30 cellular contexts compared by ENCODE assay signal in the genomic region with DNA sequence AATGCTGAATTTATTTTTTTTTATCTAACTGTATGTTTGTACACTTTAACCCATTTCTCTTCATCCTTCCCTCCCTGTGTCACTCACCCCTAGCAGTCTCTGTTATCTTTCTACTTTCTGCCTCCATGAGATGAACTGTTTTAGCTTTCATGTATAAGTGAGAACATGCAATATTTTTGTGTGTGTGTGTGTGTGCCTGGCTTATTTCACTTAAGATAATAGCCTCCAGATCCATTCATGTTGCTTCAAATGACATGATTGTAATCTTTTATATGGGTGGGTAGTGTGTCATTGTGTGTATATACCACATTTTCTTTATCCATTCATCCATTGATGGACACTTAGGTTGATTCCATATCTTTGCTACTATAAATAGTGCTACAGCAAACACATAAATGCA.
"Had no signal": no experiment of that assay in that cellular context is flagged by ENCODE, and none has a peak within 500 bp of the region (broad histone marks: within the 10 kb centered on the region; RNA-seq: fewer than 3 reads in every experiment).

No MANE protein-coding gene starts in this region.

- H3K4me3 ChIP-seq: adrenal gland, ascending aorta, body of pancreas, breast epithelium, cardiac muscle cell had no signal

- ATAC-seq: activated naive CD4-positive, alpha-beta T cell treated with anti-CD3 and anti-CD28 coated beads, Interleukin-2, amount 50 U/mL, for 72 hours; activated naive CD8-positive, alpha-beta T cell treated with anti-CD3 and anti-CD28 coated beads, Interleukin-2, amount 50 U/mL, for 24 hours; activated T-cell treated with anti-CD3 and anti-CD28 coated beads, Interleukin-2, amount 50 U/mL, for 4 hours; activated T-cell treated with anti-CD3 and anti-CD28 coated beads, Interleukin-2, amount 50 U/mL, for 72 hours; activated T-helper 17 cell treated with anti-CD3 and anti-CD28 coated beads, Interleukin-2, amount 50 U/mL, for 72 hours; body of pancreas had no signal

- H3K9me3 ChIP-seq: adrenal gland, ascending aorta, breast epithelium had no signal

- H3K27ac ChIP-seq: adrenal gland, ascending aorta, body of pancreas, brain microvascular endothelial cell, breast epithelium, cardiac muscle cell had no signal

- H3K4me1 ChIP-seq: adrenal gland, ascending aorta, body of pancreas, breast epithelium had no signal

- H3K36me3 ChIP-seq: adrenal gland, ascending aorta, brain microvascular endothelial cell, breast epithelium, cardiac muscle cell had no signal

- H3K27me3 ChIP-seq: adrenal gland, ascending aorta, body of pancreas, brain microvascular endothelial cell, breast epithelium, cardiac muscle cell had no signal

- DNase-seq: activated effector memory CD4-positive, alpha-beta T cell treated with anti-CD3 and anti-CD28 coated beads, Interleukin-2, amount 50 U/mL, for 16 hours; activated effector memory CD4-positive, alpha-beta T cell treated with Interleukin-2 at 50 U/mL for 16 hours; activated gamma-delta T cell; activated gamma-delta T cell treated with Interleukin-2 at 50 U/mL for 16 hours; activated naive CD4-positive, alpha-beta T cell; activated naive CD4-positive, alpha-beta T cell treated with anti-CD3 and anti-CD28 coated beads for 36 hours; activated naive CD4-positive, alpha-beta T cell treated with anti-CD3 and anti-CD28 coated beads, Interleukin-2, amount 10 ng/mL, durations not matched to agents 7 days and 5 days; activated naive CD4-positive, alpha-beta T cell treated with anti-CD3 and anti-CD28 coated beads, Interleukin-2, amount 50 U/mL, for 16 hours; activated naive CD4-positive, alpha-beta T cell treated with Interleukin-2 at 50 U/mL for 16 hours; activated naive CD8-positive, alpha-beta T cell treated with anti-CD3 and anti-CD28 coated beads for 36 hours; activated naive CD8-positive, alpha-beta T cell treated with anti-CD3 and anti-CD28 coated beads, Interleukin-2, amount 10 ng/mL, durations not matched to agents 7 days and 5 days; activated naive CD8-positive, alpha-beta T cell treated with anti-CD3 and anti-CD28 coated beads, Interleukin-2, amount 50 U/mL, for 24 hours; activated T-cell treated with anti-CD3 and anti-CD28 coated beads, Interleukin-2, amount 50 U/mL, for 4 hours; activated T-cell treated with anti-CD3 and anti-CD28 coated beads, Interleukin-2, amount 50 U/mL, for 48 hours; activated T-cell treated with anti-CD3 and anti-CD28 coated beads, Interleukin-2, amount 50 U/mL, for 72 hours; adrenal gland; amniotic stem cell; amygdala; anterior cingulate cortex; aorta; body of pancreas; brain microvascular endothelial cell; caudate nucleus; central memory CD4-positive, alpha-beta T cell; cerebellar nuclear complex had no signal
